In genomic region chr12:31659087-31659942, GRCh38 we compare ENCODE assay signal across 1 cellular context.
TF ChIP-seq lines count a peak whose summit lies in the region.

A gene with protein sequence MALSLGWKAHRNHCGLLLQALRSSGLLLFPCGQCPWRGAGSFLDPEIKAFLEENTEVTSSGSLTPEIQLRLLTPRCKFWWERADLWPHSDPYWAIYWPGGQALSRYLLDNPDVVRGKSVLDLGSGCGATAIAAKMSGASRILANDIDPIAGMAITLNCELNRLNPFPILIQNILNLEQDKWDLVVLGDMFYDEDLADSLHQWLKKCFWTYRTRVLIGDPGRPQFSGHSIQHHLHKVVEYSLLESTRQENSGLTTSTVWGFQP (plus strand): TSS chr12:31659688. CDS start chr12:31661954, 2,266 bp downstream.

TF ChIP-seq in K562, 482 proteins besides CTCF, POLR2A, EP300 and RAD21 (continued from another document and continues in another):
- no peak for TF ChIP-seq FOXP4 (CRISPR knock-in tag; IDR thresholded peaks at IDR 0.05; ENCODE audit: borderline replicate concordance)
- peak; percentile 77 for TF ChIP-seq ZFX (CRISPR knock-in tag; IDR thresholded peaks at IDR 0.05)
- TF ChIP-seq ZNF217 (CRISPR knock-in tag; IDR thresholded peaks at IDR 0.05): no peak
- peak; percentile 77 for TF ChIP-seq ELF2 (CRISPR knock-in tag; IDR thresholded peaks at IDR 0.05)
- TF ChIP-seq ETS1 (conservative IDR thresholded peaks at IDR 0.05; ENCODE audit: control insufficient read depth, low read depth, low read length): 0 out of 2 replicates have a peak, but pooled peaks have one; percentile 32
- TF ChIP-seq RFX7 (CRISPR knock-in tag; IDR thresholded peaks at IDR 0.05): no peak
- TF ChIP-seq, protein P1, sequence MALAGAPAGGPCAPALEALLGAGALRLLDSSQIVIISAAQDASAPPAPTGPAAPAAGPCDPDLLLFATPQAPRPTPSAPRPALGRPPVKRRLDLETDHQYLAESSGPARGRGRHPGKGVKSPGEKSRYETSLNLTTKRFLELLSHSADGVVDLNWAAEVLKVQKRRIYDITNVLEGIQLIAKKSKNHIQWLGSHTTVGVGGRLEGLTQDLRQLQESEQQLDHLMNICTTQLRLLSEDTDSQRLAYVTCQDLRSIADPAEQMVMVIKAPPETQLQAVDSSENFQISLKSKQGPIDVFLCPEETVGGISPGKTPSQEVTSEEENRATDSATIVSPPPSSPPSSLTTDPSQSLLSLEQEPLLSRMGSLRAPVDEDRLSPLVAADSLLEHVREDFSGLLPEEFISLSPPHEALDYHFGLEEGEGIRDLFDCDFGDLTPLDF (CRISPR knock-in tag; IDR thresholded peaks at IDR 0.05): peak; percentile 84
- 0 out of 4 replicates have a peak, but pooled peaks of 1 of the 2 experiments have one; percentile 29 for TF ChIP-seq ZNF639 (CRISPR knock-in tag; conservative IDR thresholded peaks at IDR 0.05 in 1 of 2, IDR thresholded peaks at IDR 0.05 in 1 of 2)
- peak; percentile 85; the same call in 1 of the 2 replicates for TF ChIP-seq ZC3H4 (CRISPR knock-in tag; IDR thresholded peaks at IDR 0.05; ENCODE audit: borderline replicate concordance)
- no peak for TF ChIP-seq ZNF609 (CRISPR knock-in tag; IDR thresholded peaks at IDR 0.05; ENCODE audit: borderline replicate concordance)
- no peak for TF ChIP-seq TAL1 (IDR thresholded peaks at IDR 0.05)
- TF ChIP-seq ZNF507 (tag; conservative IDR thresholded peaks at IDR 0.05): no peak
- TF ChIP-seq NRF1 (conservative IDR thresholded peaks at IDR 0.05 in 1 of 2, IDR thresholded peaks at IDR 0.05 in 1 of 2): peak; percentile 72 to 75
- 0 out of 2 replicates have a peak, but pooled peaks have one; percentile 27 for TF ChIP-seq SMARCA4 (IDR thresholded peaks at IDR 0.05)
- peak in 1 of 2 experiments; percentile 66; a peak in 2 of 4 replicates for TF ChIP-seq ARNT (IDR thresholded peaks at IDR 0.05)
- TF ChIP-seq NBN (IDR thresholded peaks at IDR 0.05; ENCODE audit: low read depth): no peak
- peak in 1 of 2 experiments; percentile 64 for TF ChIP-seq AFF1 (IDR thresholded peaks at IDR 0.05; ENCODE audit: low read depth in 1 of 2, partially characterized antibody in 2 of 2)
- TF ChIP-seq, protein P2, sequence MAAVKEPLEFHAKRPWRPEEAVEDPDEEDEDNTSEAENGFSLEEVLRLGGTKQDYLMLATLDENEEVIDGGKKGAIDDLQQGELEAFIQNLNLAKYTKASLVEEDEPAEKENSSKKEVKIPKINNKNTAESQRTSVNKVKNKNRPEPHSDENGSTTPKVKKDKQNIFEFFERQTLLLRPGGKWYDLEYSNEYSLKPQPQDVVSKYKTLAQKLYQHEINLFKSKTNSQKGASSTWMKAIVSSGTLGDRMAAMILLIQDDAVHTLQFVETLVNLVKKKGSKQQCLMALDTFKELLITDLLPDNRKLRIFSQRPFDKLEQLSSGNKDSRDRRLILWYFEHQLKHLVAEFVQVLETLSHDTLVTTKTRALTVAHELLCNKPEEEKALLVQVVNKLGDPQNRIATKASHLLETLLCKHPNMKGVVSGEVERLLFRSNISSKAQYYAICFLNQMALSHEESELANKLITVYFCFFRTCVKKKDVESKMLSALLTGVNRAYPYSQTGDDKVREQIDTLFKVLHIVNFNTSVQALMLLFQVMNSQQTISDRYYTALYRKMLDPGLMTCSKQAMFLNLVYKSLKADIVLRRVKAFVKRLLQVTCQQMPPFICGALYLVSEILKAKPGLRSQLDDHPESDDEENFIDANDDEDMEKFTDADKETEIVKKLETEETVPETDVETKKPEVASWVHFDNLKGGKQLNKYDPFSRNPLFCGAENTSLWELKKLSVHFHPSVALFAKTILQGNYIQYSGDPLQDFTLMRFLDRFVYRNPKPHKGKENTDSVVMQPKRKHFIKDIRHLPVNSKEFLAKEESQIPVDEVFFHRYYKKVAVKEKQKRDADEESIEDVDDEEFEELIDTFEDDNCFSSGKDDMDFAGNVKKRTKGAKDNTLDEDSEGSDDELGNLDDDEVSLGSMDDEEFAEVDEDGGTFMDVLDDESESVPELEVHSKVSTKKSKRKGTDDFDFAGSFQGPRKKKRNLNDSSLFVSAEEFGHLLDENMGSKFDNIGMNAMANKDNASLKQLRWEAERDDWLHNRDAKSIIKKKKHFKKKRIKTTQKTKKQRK (IDR thresholded peaks at IDR 0.05; ENCODE audit: borderline replicate concordance, low read depth, low read length): no peak
- TF ChIP-seq CC2D1A (IDR thresholded peaks at IDR 0.05): peak; percentile 71; the same call in 1 of the 2 replicates
- peak; percentile 77 for TF ChIP-seq CTBP1 (IDR thresholded peaks at IDR 0.05; ENCODE audit: borderline replicate concordance)
- 0 out of 2 replicates have a peak, but pooled peaks have one; percentile 29 for TF ChIP-seq FOSL1 (tag; conservative IDR thresholded peaks at IDR 0.05)
- 0 out of 2 replicates have a peak, but pooled peaks have one; percentile 32 for TF ChIP-seq TAF7 (tag; IDR thresholded peaks at IDR 0.05)
- TF ChIP-seq ZC3H8 (IDR thresholded peaks at IDR 0.05): no peak
- TF ChIP-seq LCOR (CRISPR knock-in tag; IDR thresholded peaks at IDR 0.05): peak; percentile 68; the same call in 1 of the 2 replicates
- no peak for TF ChIP-seq TAF15 (IDR thresholded peaks at IDR 0.05; ENCODE audit: low read depth, low read length)
- TF ChIP-seq GABPB1 (CRISPR knock-in tag; IDR thresholded peaks at IDR 0.05): peak; percentile 70; the same call in 1 of the 2 replicates
- TF ChIP-seq FOXM1 (IDR thresholded peaks at IDR 0.05; ENCODE audit: low read depth): peak; percentile 73
- no peak for TF ChIP-seq FOXM1 (CRISPR knock-in tag; IDR thresholded peaks at IDR 0.05; ENCODE audit: low read depth)
- TF ChIP-seq, protein P3, sequence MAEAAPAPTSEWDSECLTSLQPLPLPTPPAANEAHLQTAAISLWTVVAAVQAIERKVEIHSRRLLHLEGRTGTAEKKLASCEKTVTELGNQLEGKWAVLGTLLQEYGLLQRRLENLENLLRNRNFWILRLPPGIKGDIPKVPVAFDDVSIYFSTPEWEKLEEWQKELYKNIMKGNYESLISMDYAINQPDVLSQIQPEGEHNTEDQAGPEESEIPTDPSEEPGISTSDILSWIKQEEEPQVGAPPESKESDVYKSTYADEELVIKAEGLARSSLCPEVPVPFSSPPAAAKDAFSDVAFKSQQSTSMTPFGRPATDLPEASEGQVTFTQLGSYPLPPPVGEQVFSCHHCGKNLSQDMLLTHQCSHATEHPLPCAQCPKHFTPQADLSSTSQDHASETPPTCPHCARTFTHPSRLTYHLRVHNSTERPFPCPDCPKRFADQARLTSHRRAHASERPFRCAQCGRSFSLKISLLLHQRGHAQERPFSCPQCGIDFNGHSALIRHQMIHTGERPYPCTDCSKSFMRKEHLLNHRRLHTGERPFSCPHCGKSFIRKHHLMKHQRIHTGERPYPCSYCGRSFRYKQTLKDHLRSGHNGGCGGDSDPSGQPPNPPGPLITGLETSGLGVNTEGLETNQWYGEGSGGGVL (CRISPR knock-in tag; IDR thresholded peaks at IDR 0.05): no peak
- peak; percentile 29 for TF ChIP-seq HNRNPLL (IDR thresholded peaks at IDR 0.05; ENCODE audit: low read depth, low read length, poor library complexity, severe bottlenecking)
- no peak for TF ChIP-seq NR0B1 (IDR thresholded peaks at IDR 0.05; ENCODE audit: partially characterized antibody)
- peak; percentile 90 for TF ChIP-seq CXXC5 (CRISPR knock-in tag; IDR thresholded peaks at IDR 0.05)
- TF ChIP-seq ZNF174 (CRISPR knock-in tag; IDR thresholded peaks at IDR 0.05): no peak
- TF ChIP-seq ATF7 (IDR thresholded peaks at IDR 0.05): peak; percentile 89
- TF ChIP-seq ETV5 (CRISPR knock-in tag; IDR thresholded peaks at IDR 0.05; ENCODE audit: low read depth): peak; percentile 74
- peak; percentile 43 for TF ChIP-seq TCF3 (CRISPR knock-in tag; IDR thresholded peaks at IDR 0.05)
